ENCODE assay signal across 8 cellular contexts in genomic region chr1:8858888-8859706, GRCh38. TPM values are rescaled to one million over a fixed set of nuclear protein-coding genes. Genes with fewer than 3 reads are reported as not detected.
DNase-seq lines count a peak whose midpoint lies in the region; ATAC-seq, FAIRE-seq and TF ChIP-seq lines count a peak whose summit lies in the region.

No MANE protein-coding gene starts in this region.

- DNase-seq in GF-D8 (lab: John Stamatoyannopoulos, UW) = peak; percentile 36
- peak; percentile 59 for DNase-seq in NCI-H2171 treated with DMSO at 0.1 percent for 48 hours (lab: John Stamatoyannopoulos, UW)
- DNase-seq in activated CD4-positive, alpha-beta T cell treated with anti-CD3 and anti-CD28 coated beads, Interleukin-2, amount 10 ng/mL, durations not matched to agents 7 days and 5 days = peak; percentile 71
- no peak for DNase-seq in esophagus muscularis mucosa (ENCODE audit: extremely low spot score)
- DNase-seq in neural crest cell (ENCODE audit: low read depth, low spot score) = peak; percentile 54
- no peak for DNase-seq in frontal cortex (ENCODE audit: low spot score in 2 of 2)

- H3K27me3 Mint-ChIP-seq in activated CD4-positive, alpha-beta T cell treated with anti-CD3 and anti-CD28 coated beads, Interleukin-2, amount 10 ng/mL, durations not matched to agents 7 days and 5 days = no peaks in the 10 kb centered on the region
- no peaks in the 10 kb centered on the region for H3K27me3 Mint-ChIP-seq in neural crest cell (ENCODE audit: low read depth)

- H3K4me3 Mint-ChIP-seq in activated CD4-positive, alpha-beta T cell treated with anti-CD3 and anti-CD28 coated beads, Interleukin-2, amount 10 ng/mL, durations not matched to agents 7 days and 5 days = no peak overlapping the region
- H3K4me3 Mint-ChIP-seq in neural crest cell = peak overlapping the region; percentile 28

- H3K27ac Mint-ChIP-seq in activated CD4-positive, alpha-beta T cell treated with anti-CD3 and anti-CD28 coated beads, Interleukin-2, amount 10 ng/mL, durations not matched to agents 7 days and 5 days = peak overlapping the region; percentile 82
- H3K27ac Mint-ChIP-seq in neural crest cell (ENCODE audit: unreplicated experiment) = no peak overlapping the region

- ATAC-seq in HG02798 (IDR thresholded peaks at IDR 0.05; ENCODE audit: poor library complexity, unreplicated experiment) = no peak

- FAIRE-seq in A204.1 (lab: Jason Lieb, UNC) (peak; percentile 37), frontal cortex (lab: Jason Lieb, UNC) (no peak)

- no peak for TF ChIP-seq POLR2A in esophagus muscularis mucosa (IDR thresholded peaks at IDR 0.05; ENCODE audit: low read depth)

- no peak for TF ChIP-seq EP300 in esophagus muscularis mucosa (IDR thresholded peaks at IDR 0.05)

- CTCF ChIA-PET in activated CD4-positive, alpha-beta T cell treated with anti-CD3 and anti-CD28 coated beads, Interleukin-2, amount 10 ng/mL, durations not matched to agents 7 days and 5 days (lab: Charles Lee) = interaction anchor here (0.8 to 3.2 kb wide), 14 partner anchors 8 to 242 kb away, joined by 3 to 42 read pairs (median 4); partner anchors contain the start of gene ENO1

- intact Hi-C loops in esophagus muscularis mucosa (cut with DNase I) = loop anchor here (10.0 kb wide), 1 partner anchor 894 kb away; the partner anchor contains the start of gene PARK7

- H3K27ac ChIP-seq in esophagus muscularis mucosa (replicated peaks in 1 of 4) = peak overlapping the region; percentile 36 to 67 (median 44)

- 65% methylated on average over 11 of the region's 12 CpGs for WGBS in esophagus muscularis mucosa

- peaks cover 44% of the 10 kb centered on the region for H3K4me1 Mint-ChIP-seq in activated CD4-positive, alpha-beta T cell treated with anti-CD3 and anti-CD28 coated beads, Interleukin-2, amount 10 ng/mL, durations not matched to agents 7 days and 5 days
- peaks cover 24% of the 10 kb centered on the region for H3K4me1 Mint-ChIP-seq in neural crest cell

- POLR2A ChIA-PET in activated CD4-positive, alpha-beta T cell treated with anti-CD3 and anti-CD28 coated beads, Interleukin-2, amount 10 ng/mL, durations not matched to agents 7 days and 5 days (lab: Charles Lee) = interaction anchor here (0.7 to 0.9 kb wide), 3 partner anchors 15 to 156 kb away, joined by 3 to 4 read pairs (median 3); no protein-coding TSS in a partner anchor

- H3K36me3 Mint-ChIP-seq in activated CD4-positive, alpha-beta T cell treated with anti-CD3 and anti-CD28 coated beads, Interleukin-2, amount 10 ng/mL, durations not matched to agents 7 days and 5 days (ENCODE audit: low read depth) = peaks cover 70% of the 10 kb centered on the region
- H3K36me3 Mint-ChIP-seq in neural crest cell (ENCODE audit: low read depth) = peaks cover 30% of the 10 kb centered on the region

- H3K36me3 ChIP-seq in esophagus muscularis mucosa = peaks cover 60 to 76% (median 73%) of the 10 kb centered on the region in 4 donors

- TF ChIP-seq CTCF in esophagus muscularis mucosa (IDR thresholded peaks at IDR 0.05) = peak; percentile 61 to 74 (median 72)
- TF ChIP-seq CTCF in neural crest cell (conservative IDR thresholded peaks at IDR 0.05) = peak; percentile 77

- no peaks in the 10 kb centered on the region for H3K9me3 ChIP-seq in esophagus muscularis mucosa

- no peak overlapping the region for H3K4me3 ChIP-seq in esophagus muscularis mucosa

- H3K27me3 ChIP-seq in esophagus muscularis mucosa = no peaks in the 10 kb centered on the region

- H3K9me3 Mint-ChIP-seq in activated CD4-positive, alpha-beta T cell treated with anti-CD3 and anti-CD28 coated beads, Interleukin-2, amount 10 ng/mL, durations not matched to agents 7 days and 5 days = peaks cover 3% of the 10 kb centered on the region
- H3K9me3 Mint-ChIP-seq in neural crest cell = no peaks in the 10 kb centered on the region

- H3K4me1 ChIP-seq in esophagus muscularis mucosa = peaks cover 21 to 28% (median 22%) of the 10 kb centered on the region in 4 donors

RNA-seq across cellular contexts. Expression of gene ENO1, which starts 19.4 kb away (rescaled TPM):
- 1,000 to 10,000 TPM; 1,608 to 1,874 TPM for total RNA-seq in activated CD4-positive, alpha-beta T cell treated with anti-CD3 and anti-CD28 coated beads, Interleukin-2, amount 10 ng/mL, durations not matched to agents 7 days and 5 days
- 100 to 1,000 TPM; 595 to 895 (median 621) TPM for total RNA-seq in esophagus muscularis mucosa
- 1,269 and 1,339 TPM in 2 replicates for total RNA-seq in neural crest cell
- total RNA-seq in frontal cortex = 261 TPM

RNA-seq across cellular contexts. Expression of gene RERE, which starts 41.7 kb away (rescaled TPM):
- 10 to 100 TPM; 68.5 to 68.7 TPM for total RNA-seq in activated CD4-positive, alpha-beta T cell treated with anti-CD3 and anti-CD28 coated beads, Interleukin-2, amount 10 ng/mL, durations not matched to agents 7 days and 5 days
- total RNA-seq in esophagus muscularis mucosa (100 to 1,000 TPM; 133 to 212 (median 168) TPM), neural crest cell (107 and 122 TPM in 2 replicates), frontal cortex (1,626 TPM)

Comparison
In these comparisons a context has a peak if more than half of its experiments do, and no peak if none do; other contexts are left out.
1. DNase-seq: peak in GF-D8 (single experiment), NCI-H2171 treated with DMSO at 0.1 percent for 48 hours (single experiment), activated CD4-positive, alpha-beta T cell treated with anti-CD3 and anti-CD28 coated beads, Interleukin-2, amount 10 ng/mL, durations not matched to agents 7 days and 5 days (single experiment) and neural crest cell (single experiment); none in esophagus muscularis mucosa (single experiment) and frontal cortex (0 of 2).